ENCODE assay signal across 27 cellular contexts in genomic region chr6:5956939-5957338, GRCh38. TPM values are rescaled to one million over a fixed set of nuclear protein-coding genes. Genes with fewer than 3 reads are reported as not detected.
"Had no signal": no experiment of that assay in that cellular context is flagged by ENCODE, and none has a peak within 500 bp of the region (broad histone marks: within the 10 kb centered on the region; RNA-seq: fewer than 3 reads in every experiment).

No MANE protein-coding gene starts in this region.

- H3K79me2 ChIP-seq: hepatocyte, parathyroid adenoma had no signal

- H3K9me3 ChIP-seq: adrenal gland, ascending aorta, mucosa of descending colon, thyroid gland, upper lobe of right lung had no signal

- H3K4me3 ChIP-seq: adrenal gland, ascending aorta, hepatocyte, mucosa of descending colon, thyroid gland, upper lobe of right lung had no signal

- H3K9me3 Mint-ChIP-seq: activated T-cell treated with anti-CD3 and anti-CD28 coated beads, Interleukin-2, amount 50 U/mL, for 24 hours; activated T-helper 17 cell treated with anti-CD3 and anti-CD28 coated beads, Interleukin-2, amount 50 U/mL, for 72 hours; dendritic cell treated with granulocyte-macrophage colony-stimulating factor and Interleukin-4, amounts not matched to agents 40 ng/mL and 50 ng/mL, for 4 days; nephron progenitor cell; stimulated activated naive CD8-positive, alpha-beta T cell treated with anti-CD3 and anti-CD28 coated beads, Interleukin-15, Interleukin-2, amounts not matched to agents 100 ng/mL and 50 ng/mL, for 24 hours had no signal

- H3K4me2 ChIP-seq: hepatocyte had no signal

- H3K27me3 Mint-ChIP-seq: activated naive CD8-positive, alpha-beta T cell had no signal

- DNase-seq: activated CD4-positive, alpha-beta T cell treated with anti-CD3 and anti-CD28 coated beads for 36 hours; activated CD4-positive, alpha-beta T cell treated with anti-CD3 and anti-CD28 coated beads, Interleukin-2, amount 50 U/mL, for 4 hours; activated CD8-positive, alpha-beta memory T cell treated with anti-CD3 and anti-CD28 coated beads for 24 hours; activated CD8-positive, alpha-beta memory T cell treated with anti-CD3 and anti-CD28 coated beads, Interleukin-2, amount 50 U/mL, for 4 hours; activated T-cell treated with anti-CD3 and anti-CD28 coated beads, Interleukin-2, amount 50 U/mL, for 24 hours; adrenal gland; brain microvascular endothelial cell; caudate nucleus; effector CD8-positive, alpha-beta T cell; foreskin melanocyte; left cardiac atrium; mesenchymal stem cell; mucosa of descending colon; nephron progenitor cell; nucleus accumbens; right cardiac atrium; stimulated activated CD4-positive, alpha-beta T cell treated with anti-CD3 and anti-CD28 coated beads, Interleukin-12 subunit alpha, Interleukin-12 subunit beta, amount 100 ng/mL, for 4 hours; substantia nigra; thyroid gland; upper lobe of right lung had no signal

- H3K36me3 Mint-ChIP-seq: activated naive CD8-positive, alpha-beta T cell had no signal

- H3K9ac ChIP-seq: parathyroid adenoma had no signal

- H3K27ac ChIP-seq: adrenal gland, ascending aorta, brain microvascular endothelial cell, hepatocyte, parathyroid adenoma, thyroid gland, upper lobe of right lung had no signal

- H3K27ac Mint-ChIP-seq: activated CD4-positive, alpha-beta T cell treated with anti-CD3 and anti-CD28 coated beads for 36 hours; activated naive CD8-positive, alpha-beta T cell; activated T-cell treated with anti-CD3 and anti-CD28 coated beads, Interleukin-2, amount 50 U/mL, for 24 hours; activated T-helper 17 cell treated with anti-CD3 and anti-CD28 coated beads, Interleukin-2, amount 50 U/mL, for 72 hours; dendritic cell treated with granulocyte-macrophage colony-stimulating factor and Interleukin-4, amounts not matched to agents 40 ng/mL and 50 ng/mL, for 4 days; nephron progenitor cell; stimulated activated naive CD8-positive, alpha-beta T cell treated with anti-CD3 and anti-CD28 coated beads, Interleukin-15, Interleukin-2, amounts not matched to agents 100 ng/mL and 50 ng/mL, for 24 hours had no signal

- H2AFZ ChIP-seq: hepatocyte, parathyroid adenoma had no signal

- H3K36me3 ChIP-seq: adrenal gland, ascending aorta, brain microvascular endothelial cell, thyroid gland, upper lobe of right lung had no signal

- H3K27me3 ChIP-seq: adrenal gland, ascending aorta, brain microvascular endothelial cell, hepatocyte, thyroid gland, upper lobe of right lung had no signal

- H3K4me1 ChIP-seq: adrenal gland, ascending aorta, parathyroid adenoma, thyroid gland, upper lobe of right lung had no signal

- H3K4me1 Mint-ChIP-seq: activated CD4-positive, alpha-beta T cell treated with anti-CD3 and anti-CD28 coated beads for 36 hours; activated T-helper 17 cell treated with anti-CD3 and anti-CD28 coated beads, Interleukin-2, amount 50 U/mL, for 72 hours had no signal

- H3K4me3 Mint-ChIP-seq: activated CD4-positive, alpha-beta T cell treated with anti-CD3 and anti-CD28 coated beads for 36 hours; activated naive CD8-positive, alpha-beta T cell; activated T-cell treated with anti-CD3 and anti-CD28 coated beads, Interleukin-2, amount 50 U/mL, for 24 hours; activated T-helper 17 cell treated with anti-CD3 and anti-CD28 coated beads, Interleukin-2, amount 50 U/mL, for 72 hours; dendritic cell treated with granulocyte-macrophage colony-stimulating factor and Interleukin-4, amounts not matched to agents 40 ng/mL and 50 ng/mL, for 4 days; nephron progenitor cell; stimulated activated naive CD8-positive, alpha-beta T cell treated with anti-CD3 and anti-CD28 coated beads, Interleukin-15, Interleukin-2, amounts not matched to agents 100 ng/mL and 50 ng/mL, for 24 hours had no signal

RNA-seq across cellular contexts. Expression of gene NRN1, which starts 49.8 kb away (rescaled TPM):
- total RNA-seq: hepatocyte had no signal
- polyA plus RNA-seq: hepatocyte had no signal
